Comparison of ENCODE assay signal across 11 cellular contexts in the genomic region with DNA sequence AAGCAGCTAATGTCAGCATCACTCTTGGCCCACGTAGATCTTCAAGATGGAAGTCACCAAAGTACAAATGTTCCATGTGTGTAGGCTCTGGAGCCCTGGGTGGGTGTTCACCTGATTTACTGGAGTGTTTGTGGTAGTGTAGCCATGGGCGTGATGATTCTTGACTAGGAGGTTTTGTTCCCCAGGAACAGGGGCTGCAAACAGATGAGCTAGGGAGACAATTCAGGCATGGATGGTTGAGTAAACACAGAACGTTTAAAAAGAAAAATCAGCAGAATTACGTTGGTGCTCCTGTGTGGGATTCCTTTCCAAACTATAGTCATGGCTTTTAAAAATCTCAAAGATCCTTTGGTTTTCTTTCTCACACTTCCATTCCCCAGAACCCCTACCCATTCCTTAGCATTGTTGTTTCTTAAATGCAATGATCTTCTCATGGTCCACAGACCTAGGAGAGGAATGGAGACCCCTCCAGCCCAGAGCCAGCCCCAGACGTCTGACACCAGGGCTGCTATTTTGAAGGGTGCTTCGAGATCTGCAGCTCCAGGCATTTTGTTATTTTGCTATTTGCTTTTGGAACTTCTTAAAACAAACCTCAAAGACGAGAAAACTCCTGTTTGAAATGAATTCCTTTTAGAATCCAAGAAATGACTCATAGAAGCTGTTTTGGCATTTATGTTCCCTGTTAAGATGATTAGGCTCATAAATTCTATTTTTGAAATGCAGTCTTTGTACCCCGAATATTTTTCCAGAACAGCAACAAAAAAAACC.
DNase-seq lines count a peak whose midpoint lies in the region; TF ChIP-seq lines count a peak whose summit lies in the region.
"Had no signal": no experiment of that assay in that cellular context is flagged by ENCODE, and none has a peak within 500 bp of the region (broad histone marks: within the 10 kb centered on the region; RNA-seq: fewer than 3 reads in every experiment).

No MANE protein-coding gene starts in this region.

- peak overlapping the region; percentile 18; the same call in 1 of the 2 replicates for H3K9ac ChIP-seq in GM23248

- 17 to 23% methylated on average over 8 of the region's 8 CpGs for WGBS in GM23248 (ENCODE audit: low coverage in 1 of 2, low lambda C conversion rate in 2 of 2, missing lambda C conversion rate in 2 of 2), 2 experiments

- H3K27me3 ChIP-seq in GM23248 (replicated peaks; ENCODE audit: insufficient read depth), result no peaks in the 10 kb centered on the region
- H3K27me3 ChIP-seq in ascending aorta, result no peaks in the 10 kb centered on the region

- H3K36me3 ChIP-seq in GM23248 (ENCODE audit: low read depth) (no peaks in the 10 kb centered on the region), ascending aorta (no peaks in the 10 kb centered on the region)

- no peaks in the 10 kb centered on the region for H3K79me2 ChIP-seq in GM23248 (ENCODE audit: insufficient read depth)

- H3K4me1 Mint-ChIP-seq in endothelial cell (ENCODE audit: unreplicated experiment), result no peaks in the 10 kb centered on the region

- H3K9me3 ChIP-seq in GM23248 (ENCODE audit: low read depth) (no peaks in the 10 kb centered on the region), ascending aorta (no peaks in the 10 kb centered on the region)

- H3K4me1 ChIP-seq in GM23248 (ENCODE audit: insufficient read depth), result peaks cover 20% of the 10 kb centered on the region
- H3K4me1 ChIP-seq in ascending aorta, result peaks cover 10 to 39% of the 10 kb centered on the region in 2 donors

- H3K27me3 Mint-ChIP-seq in endothelial cell (ENCODE audit: unreplicated experiment), result no peaks in the 10 kb centered on the region

- H3K9me2 ChIP-seq in GM23248 (ENCODE audit: insufficient read depth), result no peaks in the 10 kb centered on the region

- DNase-seq in GM23248 (peak; percentile 68), ascending aorta (ENCODE audit: low spot score in 2 of 2) (no peak), hepatic stellate cell (ENCODE audit: low spot score) (peak; percentile 57), stromal cell of bone marrow (ENCODE audit: low read depth) (peak; percentile 45), endothelial cell (ENCODE audit: low spot score) (no peak), DMS79 treated with DMSO at 0.1 percent for 48 hours (lab: John Stamatoyannopoulos, UW) (no peak), NCI-H2081 (lab: John Stamatoyannopoulos, UW) (no peak)
- DNase-seq in effector CD4-positive, alpha-beta T cell, result no peak
- DNase-seq: activated CD4-positive, alpha-beta T cell treated with anti-CD3 and anti-CD28 coated beads, Interleukin-2, amount 50 U/mL, for 48 hours; NCI-H446 treated with DMSO at 0.1 percent for 48 hours; SW 1271 had no signal

- H2AFZ ChIP-seq in GM23248, result 0 out of 2 replicates have a peak overlapping the region, but pooled peaks have one; percentile 35

- peaks cover 16% of the 10 kb centered on the region for H3F3A ChIP-seq in GM23248 (ENCODE audit: insufficient read depth)

- in situ Hi-C loops in GM23248 (cut with MboI), result no loop called here

- no peak overlapping the region for H3K27ac Mint-ChIP-seq in endothelial cell (ENCODE audit: unreplicated experiment)

- H3K27ac ChIP-seq in GM23248 (peak overlapping the region; percentile 22; the same call in 1 of the 2 replicates), ascending aorta (peak overlapping the region; percentile 79 to 80)

- no peak overlapping the region for H3K4me3 Mint-ChIP-seq in endothelial cell (ENCODE audit: unreplicated experiment)

- no peaks in the 10 kb centered on the region for H3K9me3 Mint-ChIP-seq in endothelial cell (ENCODE audit: unreplicated experiment)

- H3K4me3 ChIP-seq in GM23248, result peak overlapping the region; percentile 40
- H3K4me3 ChIP-seq in ascending aorta, result no peak overlapping the region

- TF ChIP-seq CTCF in ascending aorta (IDR thresholded peaks at IDR 0.05) (no peak), endothelial cell (IDR thresholded peaks at IDR 0.05; ENCODE audit: unreplicated experiment) (no peak)

- H4K20me1 ChIP-seq in GM23248 (ENCODE audit: insufficient read depth), result no peaks in the 10 kb centered on the region

- no peaks in the 10 kb centered on the region for H3K36me3 Mint-ChIP-seq in endothelial cell (ENCODE audit: low read depth, unreplicated experiment)

- intact Hi-C loops in ascending aorta (cut with DNase I), result loop anchor here (5.0 to 10.0 kb wide), 3 partner anchors 101 to 204 kb away; no protein-coding TSS in a partner anchor

- peak overlapping the region; percentile 74 for H3K4me2 ChIP-seq in GM23248 (ENCODE audit: unreplicated experiment)

Comparison
In these comparisons a context has a peak if more than half of its experiments do, and no peak if none do; other contexts are left out.
1. DNase-seq: peak in GM23248 (single experiment), hepatic stellate cell (single experiment) and stromal cell of bone marrow (single experiment); none in ascending aorta (0 of 2), endothelial cell (single experiment), DMS79 treated with DMSO at 0.1 percent for 48 hours (single experiment), NCI-H2081 (0 of 2) and effector CD4-positive, alpha-beta T cell (single experiment).